In the genomic region with DNA sequence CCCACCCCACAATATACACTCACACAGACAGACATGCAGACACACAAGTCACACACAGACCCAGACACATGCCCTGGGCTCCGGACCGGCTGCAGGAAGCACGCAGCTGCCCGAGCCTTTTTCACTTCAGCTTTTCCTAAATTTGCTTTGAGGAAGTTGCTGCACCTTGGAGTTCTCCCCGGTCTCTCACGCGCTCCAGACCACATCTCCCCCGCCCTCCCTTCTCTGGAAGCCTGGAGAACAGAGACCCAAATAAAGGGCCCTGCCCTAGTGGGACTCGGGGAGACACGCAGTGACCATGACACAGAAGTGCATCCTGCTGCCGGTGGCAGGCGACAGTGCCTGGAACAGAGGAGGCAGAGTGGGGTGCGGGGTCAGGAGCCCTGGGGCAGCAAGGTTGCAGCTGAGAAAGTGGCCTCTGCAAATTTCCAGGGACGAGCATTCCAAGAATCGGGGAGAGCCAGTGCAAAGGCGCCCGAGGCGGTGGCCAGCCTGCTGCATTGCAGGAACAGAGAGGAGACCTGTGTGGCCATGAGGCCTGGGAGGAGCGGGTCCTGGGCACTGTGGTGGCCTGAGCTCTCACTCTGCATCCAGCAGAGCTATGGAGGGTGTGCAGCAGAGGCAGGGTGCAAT, we compare ENCODE assay signal across 10 cellular contexts. TPM values are rescaled to one million over a fixed set of nuclear protein-coding genes. Genes with fewer than 3 reads are reported as not detected.
A peak's percentile ranks its signal among the peaks of the same experiment; 100 is the strongest.
DNase-seq lines count a peak whose midpoint lies in the region; ATAC-seq lines count a peak whose summit lies in the region.
"Had no signal": no experiment of that assay in that cellular context is flagged by ENCODE, and none has a peak within 500 bp of the region (broad histone marks: within the 10 kb centered on the region; RNA-seq: fewer than 3 reads in every experiment).

No MANE protein-coding gene starts in this region.

- peak overlapping the region; percentile 7 for H3K4me3 Mint-ChIP-seq in stimulated activated naive CD8-positive, alpha-beta T cell treated with anti-CD3 and anti-CD28 coated beads, Interleukin-15, Interleukin-2, amounts not matched to agents 100 ng/mL and 50 ng/mL, for 24 hours
- no peak overlapping the region for H3K4me3 Mint-ChIP-seq in stimulated activated naive CD8-positive, alpha-beta T cell treated with anti-CD3 and anti-CD28 coated beads, Interleukin-15, amount 100 ng/mL, for 72 hours
- H3K4me3 Mint-ChIP-seq: central memory CD8-positive, alpha-beta T cell had no signal

- H3K4me3 ChIP-seq in duodenal mucosa (ENCODE audit: low read depth in 1 of 2, low read length in 2 of 2) (peak overlapping the region; percentile 28 to 30), mucosa of rectum (ENCODE audit: low read length in 2 of 2) (no peak overlapping the region)

- peaks cover 9% of the 10 kb centered on the region for H3K4me1 Mint-ChIP-seq in stimulated activated naive CD8-positive, alpha-beta T cell treated with anti-CD3 and anti-CD28 coated beads, Interleukin-15, Interleukin-2, amounts not matched to agents 100 ng/mL and 50 ng/mL, for 24 hours (ENCODE audit: low read depth)
- peaks cover 19% of the 10 kb centered on the region for H3K4me1 Mint-ChIP-seq in stimulated activated naive CD8-positive, alpha-beta T cell treated with anti-CD3 and anti-CD28 coated beads, Interleukin-15, amount 100 ng/mL, for 72 hours

- no peaks in the 10 kb centered on the region for H3K36me3 Mint-ChIP-seq in stimulated activated naive CD8-positive, alpha-beta T cell treated with anti-CD3 and anti-CD28 coated beads, Interleukin-15, Interleukin-2, amounts not matched to agents 100 ng/mL and 50 ng/mL, for 24 hours (ENCODE audit: low read depth)

- H3K27me3 Mint-ChIP-seq in stimulated activated naive CD8-positive, alpha-beta T cell treated with anti-CD3 and anti-CD28 coated beads, Interleukin-15, Interleukin-2, amounts not matched to agents 100 ng/mL and 50 ng/mL, for 24 hours: peaks cover 23% of the 10 kb centered on the region
- H3K27me3 Mint-ChIP-seq in stimulated activated naive CD8-positive, alpha-beta T cell treated with anti-CD3 and anti-CD28 coated beads, Interleukin-15, amount 100 ng/mL, for 72 hours: peaks cover 46% of the 10 kb centered on the region

- no peak for ATAC-seq in stimulated activated naive CD8-positive, alpha-beta T cell treated with anti-CD3 and anti-CD28 coated beads, Interleukin-15, amount 100 ng/mL, for 72 hours
- ATAC-seq in HG03378 (IDR thresholded peaks at IDR 0.05; ENCODE audit: unreplicated experiment): no peak

- H3K27me3 ChIP-seq in duodenal mucosa (ENCODE audit: control insufficient read depth in 1 of 2, insufficient read depth in 2 of 2, low read length in 2 of 2) (no peaks in the 10 kb centered on the region), mucosa of rectum (ENCODE audit: control insufficient read depth in 2 of 2, insufficient read depth in 2 of 2, low read length in 2 of 2) (peaks cover 0 to 5% of the 10 kb centered on the region in 2 donors)

- H3K27ac Mint-ChIP-seq in stimulated activated naive CD8-positive, alpha-beta T cell treated with anti-CD3 and anti-CD28 coated beads, Interleukin-15, Interleukin-2, amounts not matched to agents 100 ng/mL and 50 ng/mL, for 24 hours: no peak overlapping the region
- H3K27ac Mint-ChIP-seq in stimulated activated naive CD8-positive, alpha-beta T cell treated with anti-CD3 and anti-CD28 coated beads, Interleukin-15, amount 100 ng/mL, for 72 hours: peak overlapping the region in 1 of 2 donors; percentile 86

- H3K4me1 ChIP-seq in duodenal mucosa (ENCODE audit: control insufficient read depth in 1 of 2, insufficient read depth in 2 of 2, low read length in 2 of 2) (peaks cover 22 to 28% of the 10 kb centered on the region in 2 donors), mucosa of rectum (ENCODE audit: control insufficient read depth in 2 of 2, insufficient read depth in 2 of 2, low read length in 2 of 2) (peaks cover 10 to 18% of the 10 kb centered on the region in 2 donors)

- H3K9me3 ChIP-seq in duodenal mucosa (ENCODE audit: control insufficient read depth in 1 of 2, low read length in 2 of 2): no peaks in the 10 kb centered on the region
- no peaks in the 10 kb centered on the region for H3K9me3 ChIP-seq in mucosa of rectum (ENCODE audit: control insufficient read depth in 2 of 2, low read length in 2 of 2)
- H3K9me3 ChIP-seq: neutrophil had no signal

- no peaks in the 10 kb centered on the region for H3K36me3 ChIP-seq in duodenal mucosa (ENCODE audit: control insufficient read depth in 1 of 2, insufficient read depth in 2 of 2, low read length in 2 of 2)
- H3K36me3 ChIP-seq in mucosa of rectum (ENCODE audit: control insufficient read depth in 2 of 2, insufficient read depth in 2 of 2, low read length in 2 of 2): no peaks in the 10 kb centered on the region
- H3K36me3 ChIP-seq: neutrophil had no signal

- no peak for DNase-seq in stimulated activated naive CD8-positive, alpha-beta T cell treated with anti-CD3 and anti-CD28 coated beads, Interleukin-15, amount 100 ng/mL, for 72 hours
- DNase-seq in occipital lobe (lab: John Stamatoyannopoulos, UW): no peak
- no peak for DNase-seq in T-helper 9 cell
- DNase-seq in activated T-cell treated with anti-CD3 and anti-CD28 coated beads, Interleukin-2, amount 50 U/mL, for 1 hour: no peak

- H3K27ac ChIP-seq in duodenal mucosa (ENCODE audit: low read depth, low read length): no peak overlapping the region
- H3K27ac ChIP-seq in mucosa of rectum (ENCODE audit: low read depth in 2 of 2, low read length in 2 of 2): peak overlapping the region; percentile 2 to 63
- H3K27ac ChIP-seq: neutrophil had no signal

- H3K9ac ChIP-seq in duodenal mucosa (ENCODE audit: low read depth in 1 of 2, low read length in 2 of 2) (peak overlapping the region in 1 of 2 donors; percentile 8), mucosa of rectum (ENCODE audit: low read depth in 1 of 2, low read length in 2 of 2) (no peak overlapping the region)

- H3K9me3 Mint-ChIP-seq in stimulated activated naive CD8-positive, alpha-beta T cell treated with anti-CD3 and anti-CD28 coated beads, Interleukin-15, Interleukin-2, amounts not matched to agents 100 ng/mL and 50 ng/mL, for 24 hours: no peaks in the 10 kb centered on the region
- no peaks in the 10 kb centered on the region for H3K9me3 Mint-ChIP-seq in stimulated activated naive CD8-positive, alpha-beta T cell treated with anti-CD3 and anti-CD28 coated beads, Interleukin-15, amount 100 ng/mL, for 72 hours
- H3K9me3 Mint-ChIP-seq: central memory CD8-positive, alpha-beta T cell had no signal

RNA-seq across cellular contexts. Expression of a gene that starts 19.1 kb away (rescaled TPM):
- 1,406 TPM for total RNA-seq in occipital lobe

RNA-seq across cellular contexts. Expression of a gene that starts 49.5 kb away (rescaled TPM):
- 63.9 TPM for total RNA-seq in occipital lobe

RNA-seq across cellular contexts. Expression of a gene that starts 55.5 kb away (rescaled TPM):
- total RNA-seq in occipital lobe: 2.5 TPM

Comparison
In these comparisons a context has a peak if more than half of its experiments do, and no peak if none do; other contexts are left out.
1. H3K4me3 ChIP-seq: peak in duodenal mucosa (2 of 2); none in mucosa of rectum (0 of 2).